In the genomic region with DNA sequence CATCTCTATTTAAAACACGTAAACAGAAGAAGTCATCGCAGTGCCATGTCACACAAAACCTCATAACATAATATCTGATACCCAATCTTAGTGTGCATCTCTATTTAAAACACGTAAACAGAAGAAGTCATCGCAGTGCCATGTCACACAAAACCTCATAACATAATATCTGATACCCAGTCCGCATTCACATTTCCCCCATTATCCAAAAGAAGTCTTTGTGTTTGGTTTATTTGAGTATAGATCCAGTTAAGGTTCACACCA, we compare ENCODE assay signal across 7 cellular contexts. TPM values are rescaled to one million over a fixed set of nuclear protein-coding genes. Genes with fewer than 3 reads are reported as not detected.
A peak's percentile ranks its signal among the peaks of the same experiment; 100 is the strongest.
DNase-seq lines count a peak whose midpoint lies in the region; ATAC-seq, FAIRE-seq and TF ChIP-seq lines count a peak whose summit lies in the region.
"Not testable (repeated sequence)": the region's sequence is repeated elsewhere in the genome, so short reads cannot be mapped to it uniquely, and the experiment has no call there.

No MANE protein-coding gene starts in this region.

- not testable (repeated sequence) for TF ChIP-seq CTCF in activated CD8-positive, alpha-beta T cell treated with anti-CD3 and anti-CD28 coated beads for 36 hours (IDR thresholded peaks at IDR 0.05)

- H3K36me3 Mint-ChIP-seq in T-helper 17 cell (ENCODE audit: low read depth) = not testable (repeated sequence)
- H3K36me3 Mint-ChIP-seq in activated CD8-positive, alpha-beta T cell treated with anti-CD3 and anti-CD28 coated beads for 36 hours (ENCODE audit: low read depth) = peaks cover 46% of the 10 kb centered on the region
- H3K36me3 Mint-ChIP-seq in activated naive CD4-positive, alpha-beta T cell treated with anti-CD3 and anti-CD28 coated beads for 36 hours (ENCODE audit: low read depth) = peaks cover 34% of the 10 kb centered on the region
- H3K36me3 Mint-ChIP-seq in central memory CD8-positive, alpha-beta T cell (ENCODE audit: insufficient read depth) = peaks cover 22% of the 10 kb centered on the region
- H3K36me3 Mint-ChIP-seq in naive thymus-derived CD4-positive, alpha-beta T cell = peaks cover 0 to 43% (median 29%) of the 10 kb centered on the region in 5 donors
- peaks cover 41% of the 10 kb centered on the region for H3K36me3 Mint-ChIP-seq in stimulated activated effector memory CD8-positive, alpha-beta T cell treated with anti-CD3 and anti-CD28 coated beads, Interleukin-12 subunit alpha, Interleukin-12 subunit beta, amount 100 ng/mL, for 72 hours

- not testable (repeated sequence) for H3K9me3 ChIP-seq in T-helper 17 cell (ENCODE audit: control insufficient read depth, low read length, poor library complexity, severe bottlenecking); naive thymus-derived CD4-positive, alpha-beta T cell (ENCODE audit: control insufficient read depth in 2 of 3, low read length in 3 of 3)

- H3K36me3 ChIP-seq in naive thymus-derived CD4-positive, alpha-beta T cell (ENCODE audit: control insufficient read depth in 2 of 3, insufficient read depth in 3 of 3, low read length in 3 of 3) = not testable (repeated sequence)

- peak; percentile 12 for ATAC-seq in T-helper 17 cell
- ATAC-seq in activated CD8-positive, alpha-beta T cell treated with anti-CD3 and anti-CD28 coated beads for 36 hours; central memory CD8-positive, alpha-beta T cell (replicated peaks; ENCODE audit: extremely low read depth, poor library complexity, severe bottlenecking); stimulated activated effector memory CD8-positive, alpha-beta T cell treated with anti-CD3 and anti-CD28 coated beads, Interleukin-12 subunit alpha, Interleukin-12 subunit beta, amount 100 ng/mL, for 72 hours: not testable (repeated sequence)
- peak; percentile 6 for ATAC-seq in naive thymus-derived CD4-positive, alpha-beta T cell

- H3K9me3 Mint-ChIP-seq in activated CD8-positive, alpha-beta T cell treated with anti-CD3 and anti-CD28 coated beads for 36 hours; activated naive CD4-positive, alpha-beta T cell treated with anti-CD3 and anti-CD28 coated beads for 36 hours; central memory CD8-positive, alpha-beta T cell; naive thymus-derived CD4-positive, alpha-beta T cell; stimulated activated effector memory CD8-positive, alpha-beta T cell treated with anti-CD3 and anti-CD28 coated beads, Interleukin-12 subunit alpha, Interleukin-12 subunit beta, amount 100 ng/mL, for 72 hours: not testable (repeated sequence)

- peak; percentile 13 for FAIRE-seq in GM12891 (lab: Jason Lieb, UNC)

- peak overlapping the region; percentile 76 for H3K4me3 Mint-ChIP-seq in T-helper 17 cell
- H3K4me3 Mint-ChIP-seq in activated CD8-positive, alpha-beta T cell treated with anti-CD3 and anti-CD28 coated beads for 36 hours = peak overlapping the region; percentile 4
- H3K4me3 Mint-ChIP-seq in activated naive CD4-positive, alpha-beta T cell treated with anti-CD3 and anti-CD28 coated beads for 36 hours = peak overlapping the region; percentile 10
- peak overlapping the region; percentile 61 for H3K4me3 Mint-ChIP-seq in central memory CD8-positive, alpha-beta T cell
- peak overlapping the region; percentile 66 to 87 (median 79) for H3K4me3 Mint-ChIP-seq in naive thymus-derived CD4-positive, alpha-beta T cell
- peak overlapping the region; percentile 49 for H3K4me3 Mint-ChIP-seq in stimulated activated effector memory CD8-positive, alpha-beta T cell treated with anti-CD3 and anti-CD28 coated beads, Interleukin-12 subunit alpha, Interleukin-12 subunit beta, amount 100 ng/mL, for 72 hours

- peak overlapping the region; percentile 98 for H3K27ac Mint-ChIP-seq in T-helper 17 cell
- peak overlapping the region; percentile 94 for H3K27ac Mint-ChIP-seq in activated CD8-positive, alpha-beta T cell treated with anti-CD3 and anti-CD28 coated beads for 36 hours
- peak overlapping the region; percentile 86 for H3K27ac Mint-ChIP-seq in activated naive CD4-positive, alpha-beta T cell treated with anti-CD3 and anti-CD28 coated beads for 36 hours
- peak overlapping the region; percentile 89 for H3K27ac Mint-ChIP-seq in central memory CD8-positive, alpha-beta T cell (ENCODE audit: low read depth)
- H3K27ac Mint-ChIP-seq in naive thymus-derived CD4-positive, alpha-beta T cell = peak overlapping the region; percentile 91 to 98 (median 96)
- peak overlapping the region; percentile 94 for H3K27ac Mint-ChIP-seq in stimulated activated effector memory CD8-positive, alpha-beta T cell treated with anti-CD3 and anti-CD28 coated beads, Interleukin-12 subunit alpha, Interleukin-12 subunit beta, amount 100 ng/mL, for 72 hours

- peak overlapping the region; percentile 83 for H3K27ac ChIP-seq in naive thymus-derived CD4-positive, alpha-beta T cell (ENCODE audit: low read depth, low read length)

- H3K27me3 ChIP-seq in naive thymus-derived CD4-positive, alpha-beta T cell (ENCODE audit: control insufficient read depth in 2 of 2, insufficient read depth in 2 of 2, low read length in 2 of 2) = not testable (repeated sequence)

- not testable (repeated sequence) for H3K27me3 Mint-ChIP-seq in T-helper 17 cell; activated CD8-positive, alpha-beta T cell treated with anti-CD3 and anti-CD28 coated beads for 36 hours; activated naive CD4-positive, alpha-beta T cell treated with anti-CD3 and anti-CD28 coated beads for 36 hours (ENCODE audit: low read depth); central memory CD8-positive, alpha-beta T cell; naive thymus-derived CD4-positive, alpha-beta T cell

- not testable (repeated sequence) for DNase-seq in GM12891 (ENCODE audit: insufficient read length, low spot score); T-helper 17 cell; activated CD8-positive, alpha-beta T cell treated with anti-CD3 and anti-CD28 coated beads for 36 hours; activated naive CD4-positive, alpha-beta T cell treated with anti-CD3 and anti-CD28 coated beads for 36 hours; central memory CD8-positive, alpha-beta T cell (ENCODE audit: low spot score in 2 of 2); naive thymus-derived CD4-positive, alpha-beta T cell; stimulated activated effector memory CD8-positive, alpha-beta T cell treated with anti-CD3 and anti-CD28 coated beads, Interleukin-12 subunit alpha, Interleukin-12 subunit beta, amount 100 ng/mL, for 72 hours (ENCODE audit: low spot score in 2 of 2)

- TF ChIP-seq POLR2A in GM12891 (IDR thresholded peaks at IDR 0.05; ENCODE audit: low read depth, low read length) = not testable (repeated sequence)

- peak overlapping the region; percentile 14 for H3K4me3 ChIP-seq in naive thymus-derived CD4-positive, alpha-beta T cell (ENCODE audit: low read length)

- intact Hi-C loops in activated CD8-positive, alpha-beta T cell treated with anti-CD3 and anti-CD28 coated beads for 36 hours (cut with micrococcal nuclease) = not testable (repeated sequence)
- intact Hi-C loops in activated naive CD4-positive, alpha-beta T cell treated with anti-CD3 and anti-CD28 coated beads for 36 hours (cut with micrococcal nuclease) = loop anchor here (1.0 to 10.0 kb wide), 4 partner anchors 94 to 688 kb away; partner anchors contain the start of genes DGKH and MTRF1
- intact Hi-C loops in naive thymus-derived CD4-positive, alpha-beta T cell (cut with micrococcal nuclease) = loop anchor here (1.0 to 5.0 kb wide), 10 partner anchors 24 to 691 kb away; partner anchors contain the start of genes DGKH (in 1 of the 2), KBTBD6 (in 1 of the 2) and VWA8 (in 1 of the 2)

- CTCF ChIA-PET in activated CD8-positive, alpha-beta T cell treated with anti-CD3 and anti-CD28 coated beads for 36 hours (lab: Charles Lee) = interaction anchor here (1.2 to 2.0 kb wide), 4 partner anchors 15 to 296 kb away, joined by 3 to 7 read pairs (median 4); no protein-coding TSS in a partner anchor
- CTCF ChIA-PET in activated naive CD4-positive, alpha-beta T cell treated with anti-CD3 and anti-CD28 coated beads for 36 hours (lab: Charles Lee) = interaction anchor here (1.4 to 1.7 kb wide), 2 partner anchors 12 to 16 kb away, joined by 3 to 6 read pairs; no protein-coding TSS in a partner anchor
- CTCF ChIA-PET in naive thymus-derived CD4-positive, alpha-beta T cell (lab: Charles Lee) = interaction anchor here (1.1 to 1.9 kb wide), 4 partner anchors 21 to 296 kb away, joined by 4 to 7 read pairs (median 5); no protein-coding TSS in a partner anchor

- POLR2A ChIA-PET in activated CD8-positive, alpha-beta T cell treated with anti-CD3 and anti-CD28 coated beads for 36 hours (lab: Charles Lee) = not testable (repeated sequence)
- POLR2A ChIA-PET in naive thymus-derived CD4-positive, alpha-beta T cell (lab: Charles Lee) = interaction anchor here (1.0 to 1.9 kb wide), 8 partner anchors 10 to 229 kb away, joined by 3 to 19 read pairs (median 4); no protein-coding TSS in a partner anchor

- peaks cover 27% of the 10 kb centered on the region for H3K4me1 Mint-ChIP-seq in T-helper 17 cell
- peaks cover 44% of the 10 kb centered on the region for H3K4me1 Mint-ChIP-seq in activated CD8-positive, alpha-beta T cell treated with anti-CD3 and anti-CD28 coated beads for 36 hours (ENCODE audit: low read depth)
- H3K4me1 Mint-ChIP-seq in activated naive CD4-positive, alpha-beta T cell treated with anti-CD3 and anti-CD28 coated beads for 36 hours (ENCODE audit: low read depth) = peaks cover 56% of the 10 kb centered on the region
- H3K4me1 Mint-ChIP-seq in central memory CD8-positive, alpha-beta T cell = peaks cover 46% of the 10 kb centered on the region
- peaks cover 31 to 84% (median 72%) of the 10 kb centered on the region in 7 donors for H3K4me1 Mint-ChIP-seq in naive thymus-derived CD4-positive, alpha-beta T cell
- peaks cover 33% of the 10 kb centered on the region for H3K4me1 Mint-ChIP-seq in stimulated activated effector memory CD8-positive, alpha-beta T cell treated with anti-CD3 and anti-CD28 coated beads, Interleukin-12 subunit alpha, Interleukin-12 subunit beta, amount 100 ng/mL, for 72 hours

- H3K4me1 ChIP-seq in naive thymus-derived CD4-positive, alpha-beta T cell (ENCODE audit: control insufficient read depth in 2 of 2, insufficient read depth in 2 of 2, low read length in 2 of 2) = peaks cover 36 to 69% of the 10 kb centered on the region in 2 donors

RNA-seq across cellular contexts. Expression of gene NAA16, which starts 45.2 kb away (rescaled TPM):
- 5.2 TPM for polyA plus RNA-seq in GM12891 (2012; ENCODE audit: low read depth, missing spikeins)
- total RNA-seq in T-helper 17 cell = 10 to 100 TPM; 38.3 to 41.5 TPM
- 10 to 100 TPM; 23.5 to 32.8 TPM for total RNA-seq in activated CD8-positive, alpha-beta T cell treated with anti-CD3 and anti-CD28 coated beads for 36 hours
- total RNA-seq in activated naive CD4-positive, alpha-beta T cell treated with anti-CD3 and anti-CD28 coated beads for 36 hours = 10 to 100 TPM; 29.6 to 31.5 TPM
- total RNA-seq in naive thymus-derived CD4-positive, alpha-beta T cell = 10 to 100 TPM; 30.6 to 99.6 (median 90.4) TPM
- polyA plus RNA-seq in naive thymus-derived CD4-positive, alpha-beta T cell = 10 to 100 TPM; 15.8 to 35.7 TPM

Comparison
In these comparisons a context has a peak if more than half of its experiments do, and no peak if none do; other contexts are left out.
1. H3K4me3 Mint-ChIP-seq: peak in every context shown above with its lines; median percentile 79 in naive thymus-derived CD4-positive, alpha-beta T cell; 76 in T-helper 17 cell; 61 in central memory CD8-positive, alpha-beta T cell; 49 in stimulated activated effector memory CD8-positive, alpha-beta T cell treated with anti-CD3 and anti-CD28 coated beads, Interleukin-12 subunit alpha, Interleukin-12 subunit beta, amount 100 ng/mL, for 72 hours; 10 in activated naive CD4-positive, alpha-beta T cell treated with anti-CD3 and anti-CD28 coated beads for 36 hours; 4 in activated CD8-positive, alpha-beta T cell treated with anti-CD3 and anti-CD28 coated beads for 36 hours.